Comparison of ENCODE assay signal across 8 cellular contexts in genomic region chr16:10941935-10942351, GRCh38. TPM values are rescaled to one million over a fixed set of nuclear protein-coding genes. Genes with fewer than 3 reads are reported as not detected.
A peak's percentile ranks its signal among the peaks of the same experiment; 100 is the strongest.
DNase-seq lines count a peak whose midpoint lies in the region; TF ChIP-seq lines count a peak whose summit lies in the region.
"Not testable (repeated sequence)": the region's sequence is repeated elsewhere in the genome, so short reads cannot be mapped to it uniquely, and the experiment has no call there.

No MANE protein-coding gene starts in this region.

- H3K4me1 Mint-ChIP-seq in Calu3 (ENCODE audit: low read depth, unreplicated experiment), result peaks cover 60% of the 10 kb centered on the region
- H3K4me1 Mint-ChIP-seq in activated CD4-positive, alpha-beta T cell treated with anti-CD3 and anti-CD28 coated beads, Interleukin-2, amount 10 ng/mL, durations not matched to agents 7 days and 5 days, result peaks cover 77% of the 10 kb centered on the region

- not testable (repeated sequence) for H3K27me3 Mint-ChIP-seq in Calu3 (ENCODE audit: unreplicated experiment); activated CD4-positive, alpha-beta T cell treated with anti-CD3 and anti-CD28 coated beads, Interleukin-2, amount 10 ng/mL, durations not matched to agents 7 days and 5 days

- not testable (repeated sequence) for BruUV-seq in Calu3 (replicated peaks; lab: Mats Ljungman, UMichigan)

- H3K27ac Mint-ChIP-seq in Calu3 (ENCODE audit: unreplicated experiment), result not testable (repeated sequence)
- peak overlapping the region; percentile 88 for H3K27ac Mint-ChIP-seq in activated CD4-positive, alpha-beta T cell treated with anti-CD3 and anti-CD28 coated beads, Interleukin-2, amount 10 ng/mL, durations not matched to agents 7 days and 5 days

- not testable (repeated sequence) for TF ChIP-seq CTCF in Calu3 (IDR thresholded peaks at IDR 0.05; ENCODE audit: unreplicated experiment); HEK293 (tag by site-specific recombination; IDR thresholded peaks at IDR 0.05); Loucy (conservative IDR thresholded peaks at IDR 0.05; ENCODE audit: low read length); coronary artery (IDR thresholded peaks at IDR 0.05); thyroid gland (IDR thresholded peaks at IDR 0.05)

- peak overlapping the region; percentile 50; the same call in 1 of the 2 replicates for H3K27ac ChIP-seq in HEK293 (ENCODE audit: extremely low read depth, low read depth, low read length)
- peak overlapping the region; percentile 81 to 88 for H3K27ac ChIP-seq in coronary artery
- not testable (repeated sequence) for H3K27ac ChIP-seq in iPS DF 6.9 (ENCODE audit: low read length)
- peak overlapping the region; percentile 42 to 88 (median 67) for H3K27ac ChIP-seq in thyroid gland

- not testable (repeated sequence) for H3K27me3 ChIP-seq in Loucy (ENCODE audit: insufficient read depth, low read length, poor library complexity, severe bottlenecking); iPS DF 6.9 (ENCODE audit: control insufficient read depth, insufficient read depth, low read length); neuron (ENCODE audit: insufficient read depth, low read length); thyroid gland

- H2AFZ ChIP-seq in Loucy (ENCODE audit: low read length) (0 out of 2 replicates have a peak overlapping the region, but pooled peaks have one; percentile 27), neuron (ENCODE audit: low read depth, low read length) (peak overlapping the region; percentile 81)

- H3K4me3 ChIP-seq in HEK293 (ENCODE audit: low read depth, low read length) (peak overlapping the region; percentile 61), Loucy (ENCODE audit: low read length, poor library complexity, severe bottlenecking) (peak overlapping the region; percentile 81), coronary artery (peak overlapping the region; percentile 87), iPS DF 6.9 (ENCODE audit: low read length) (peak overlapping the region; percentile 61; the same call in 1 of the 2 replicates), neuron (ENCODE audit: low read length) (peak overlapping the region; percentile 55), thyroid gland (replicated peaks in 1 of 3) (peak overlapping the region; percentile 27 to 85 (median 56))

- peaks cover 11% of the 10 kb centered on the region for H4K20me1 ChIP-seq in Loucy (ENCODE audit: insufficient read depth, low read length, poor library complexity, severe bottlenecking)

- no CpG with 5 or more reads among the region's 52 CpGs for WGBS in iPS DF 6.9 (ENCODE audit: insufficient coverage, insufficient read length)
- 0% methylated on average over 2 of the region's 52 CpGs; no CpG with 5 or more reads in 1 of the 2 donors for WGBS in thyroid gland, 2 donors

- not testable (repeated sequence) for H3K9me3 Mint-ChIP-seq in Calu3 (ENCODE audit: low read depth, unreplicated experiment); activated CD4-positive, alpha-beta T cell treated with anti-CD3 and anti-CD28 coated beads, Interleukin-2, amount 10 ng/mL, durations not matched to agents 7 days and 5 days

- DNase-seq in Calu3, result peak; percentile 38
- not testable (repeated sequence) for DNase-seq in activated CD4-positive, alpha-beta T cell treated with anti-CD3 and anti-CD28 coated beads, Interleukin-2, amount 10 ng/mL, durations not matched to agents 7 days and 5 days; coronary artery (ENCODE audit: low spot score); iPS DF 6.9 (ENCODE audit: low read depth, low spot score); thyroid gland

- not testable (repeated sequence) for TF ChIP-seq POLR2A in thyroid gland (IDR thresholded peaks at IDR 0.05)

- peaks cover 37% of the 10 kb centered on the region; the same call in 1 of the 2 replicates for H3K79me2 ChIP-seq in Loucy (ENCODE audit: insufficient read depth, low read length)

- peaks cover 57% of the 10 kb centered on the region for H3K36me3 Mint-ChIP-seq in Calu3 (ENCODE audit: insufficient read depth, unreplicated experiment)
- peaks cover 25% of the 10 kb centered on the region for H3K36me3 Mint-ChIP-seq in activated CD4-positive, alpha-beta T cell treated with anti-CD3 and anti-CD28 coated beads, Interleukin-2, amount 10 ng/mL, durations not matched to agents 7 days and 5 days (ENCODE audit: low read depth)

- H3F3A ChIP-seq in Loucy (ENCODE audit: low read depth), result not testable (repeated sequence)

- peak overlapping the region; percentile 67 for H3K9ac ChIP-seq in Loucy (ENCODE audit: low read depth, low read length, poor library complexity, severe bottlenecking)

- not testable (repeated sequence) for H3K9me3 ChIP-seq in HEK293 (ENCODE audit: control insufficient read depth, insufficient read depth, low read depth, low read length); Loucy (ENCODE audit: insufficient read depth, low read depth, low read length); iPS DF 6.9 (ENCODE audit: control insufficient read depth, insufficient read depth, low read length); neuron (ENCODE audit: low read length); thyroid gland

- H3K4me3 Mint-ChIP-seq in Calu3 (ENCODE audit: low read depth, unreplicated experiment), result peak overlapping the region; percentile 92
- H3K4me3 Mint-ChIP-seq in activated CD4-positive, alpha-beta T cell treated with anti-CD3 and anti-CD28 coated beads, Interleukin-2, amount 10 ng/mL, durations not matched to agents 7 days and 5 days, result peak overlapping the region; percentile 83

- POLR2A ChIA-PET in HEK293 (lab: Yijun Ruan, JAX), result interaction anchor here (0.7 to 1.3 kb wide), 7 partner anchors 9 to 801 kb away, joined by 3 to 13 read pairs (median 6); partner anchors contain the start of genes NUBP1, SOCS1 and TXNDC11
- POLR2A ChIA-PET in activated CD4-positive, alpha-beta T cell treated with anti-CD3 and anti-CD28 coated beads, Interleukin-2, amount 10 ng/mL, durations not matched to agents 7 days and 5 days (lab: Charles Lee), result interaction anchor here (1.0 kb wide), 1 partner anchor 198 kb away, joined by 5 read pairs; the partner anchor contains the start of gene NUBP1

- H3K36me3 ChIP-seq in HEK293 (ENCODE audit: control insufficient read depth in 2 of 2, insufficient read depth in 1 of 2, low read length in 2 of 2) (peaks cover 0 to 35% of the 10 kb centered on the region in 2 experiments; a peak in 1 of 3 replicates), neuron (ENCODE audit: insufficient read depth, low read length) (peaks cover 19% of the 10 kb centered on the region)
- not testable (repeated sequence) for H3K36me3 ChIP-seq in Loucy (ENCODE audit: insufficient read depth, low read length); iPS DF 6.9 (ENCODE audit: control insufficient read depth, insufficient read depth, low read length); thyroid gland

- H3K4me1 ChIP-seq in HEK293 (ENCODE audit: control insufficient read depth, insufficient read depth, low read length), result peaks cover 13% of the 10 kb centered on the region
- peaks cover 46% of the 10 kb centered on the region for H3K4me1 ChIP-seq in Loucy (ENCODE audit: insufficient read depth, low read length, poor library complexity, severe bottlenecking)
- not testable (repeated sequence) for H3K4me1 ChIP-seq in iPS DF 6.9 (ENCODE audit: control insufficient read depth, insufficient read depth, low read length)
- peaks cover 44% of the 10 kb centered on the region for H3K4me1 ChIP-seq in neuron (ENCODE audit: insufficient read depth, low read length)
- H3K4me1 ChIP-seq in thyroid gland, result peaks cover 74 to 77% of the 10 kb centered on the region in 2 donors

- not testable (repeated sequence) for H3K9me2 ChIP-seq in Loucy (replicated peaks; ENCODE audit: low read depth, low read length)

- peak overlapping the region; percentile 87 for H3K4me2 ChIP-seq in Loucy (ENCODE audit: low read depth, low read length, poor library complexity, severe bottlenecking)

- intact Hi-C loops in Calu3 (cut with micrococcal nuclease; ENCODE audit: unreplicated experiment); thyroid gland (cut with DNase I): not testable (repeated sequence)

- CTCF ChIA-PET in Calu3 (lab: Charles Lee) (interaction anchor here (0.6 to 1.0 kb wide), 6 partner anchors 9 to 198 kb away, joined by 3 to 9 read pairs (median 4); partner anchors contain the start of gene NUBP1), HEK293 (lab: Yijun Ruan, JAX) (interaction anchor here (0.6 kb wide), 2 partner anchors 9 to 430 kb away, joined by 3 to 5 read pairs; no protein-coding TSS in a partner anchor)
- CTCF ChIA-PET in activated CD4-positive, alpha-beta T cell treated with anti-CD3 and anti-CD28 coated beads, Interleukin-2, amount 10 ng/mL, durations not matched to agents 7 days and 5 days (lab: Charles Lee), result interaction anchor here (0.6 to 2.2 kb wide), 6 partner anchors 15 to 314 kb away, joined by 3 to 8 read pairs (median 4); partner anchors contain the start of gene SOCS1

TF ChIP-seq in HEK293, 187 proteins besides CTCF, POLR2A, EP300 and RAD21:
- TF ChIP-seq PBX3 (CRISPR knock-in tag; IDR thresholded peaks at IDR 0.05), result 0 out of 2 replicates have a peak, but pooled peaks have one; percentile 27

RNA-seq across cellular contexts. Expression of gene DEXI, which starts 0.3 kb away (rescaled TPM):
- 32.3 and 40.3 TPM in 2 replicates for total RNA-seq in Calu3 (2022)
- total RNA-seq in activated CD4-positive, alpha-beta T cell treated with anti-CD3 and anti-CD28 coated beads, Interleukin-2, amount 10 ng/mL, durations not matched to agents 7 days and 5 days, result 10 to 100 TPM; 29.2 to 36.9 TPM
- 10 to 100 TPM; 66.5 to 89.2 (median 74.6) TPM for total RNA-seq in thyroid gland

RNA-seq across cellular contexts. Expression of gene CLEC16A, which starts 2.4 kb away (rescaled TPM):
- total RNA-seq in Calu3 (2022) (33.0 and 37.5 TPM in 2 replicates), thyroid gland (10 to 100 TPM; 29.5 to 58.8 (median 48.4) TPM)
- total RNA-seq in activated CD4-positive, alpha-beta T cell treated with anti-CD3 and anti-CD28 coated beads, Interleukin-2, amount 10 ng/mL, durations not matched to agents 7 days and 5 days, result 10 to 100 TPM; 30.9 to 35.1 TPM
